11 cellular contexts compared by ENCODE assay signal in the genomic region with DNA sequence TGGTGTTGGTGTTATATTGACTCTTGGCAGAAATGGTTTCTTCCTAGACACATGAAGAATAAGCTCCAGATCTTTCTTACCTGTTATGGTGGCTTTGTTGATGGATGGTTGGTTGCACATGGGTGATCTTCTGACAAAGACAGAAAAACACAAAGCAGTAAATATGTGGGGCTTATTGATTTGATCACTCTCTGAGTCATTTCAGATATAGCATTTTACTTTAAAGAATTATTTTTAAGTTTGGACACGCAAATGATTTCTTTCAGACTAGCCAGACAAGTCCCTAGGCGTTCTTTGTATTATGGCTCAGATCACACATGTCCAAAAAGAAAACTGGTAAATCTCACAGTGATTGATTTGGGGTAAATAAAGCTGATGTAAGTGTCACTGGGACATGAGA.
DNase-seq lines count a peak whose midpoint lies in the region; ATAC-seq lines count a peak whose summit lies in the region.
"Had no signal": no experiment of that assay in that cellular context is flagged by ENCODE, and none has a peak within 500 bp of the region (broad histone marks: within the 10 kb centered on the region; RNA-seq: fewer than 3 reads in every experiment).

No MANE protein-coding gene starts in this region.

- DNase-seq in DMS 273 treated with DMSO at 0.1 percent for 48 hours (lab: John Stamatoyannopoulos, UW) (no peak), T-helper 17 cell (no peak), RPMI8226 (no peak), H4 (ENCODE audit: low spot score) (no peak)
- DNase-seq: activated CD4-positive, CD25-positive, alpha-beta regulatory T cell; NCI-H1105; stimulated activated naive CD4-positive, alpha-beta T cell had no signal

- H3K27ac Mint-ChIP-seq in T-helper 17 cell: no peak overlapping the region

- ATAC-seq in GM19023 (IDR thresholded peaks at IDR 0.05; ENCODE audit: unreplicated experiment) (peak; percentile 66), GM21619 (IDR thresholded peaks at IDR 0.05; ENCODE audit: unreplicated experiment) (peak; percentile 81), HG03095 (IDR thresholded peaks at IDR 0.05; ENCODE audit: unreplicated experiment) (peak; percentile 72), T-helper 17 cell (no peak)

- H3K27me3 Mint-ChIP-seq in T-helper 17 cell: peaks cover 47% of the 10 kb centered on the region

- peaks cover 2% of the 10 kb centered on the region for H3K36me3 Mint-ChIP-seq in T-helper 17 cell (ENCODE audit: low read depth)

- no peak overlapping the region for H3K4me3 Mint-ChIP-seq in T-helper 17 cell

- H3K4me1 Mint-ChIP-seq in T-helper 17 cell: peaks cover 5% of the 10 kb centered on the region

- H3K9me3 ChIP-seq in T-helper 17 cell (ENCODE audit: control insufficient read depth, low read length, poor library complexity, severe bottlenecking): no peaks in the 10 kb centered on the region
- H3K9me3 ChIP-seq: SJSA1 had no signal
